In genomic region chr10:88281592-88282268, GRCh38 we compare ENCODE assay signal across 10 cellular contexts.
DNase-seq lines count a peak whose midpoint lies in the region; ATAC-seq and TF ChIP-seq lines count a peak whose summit lies in the region.
"Had no signal": no experiment of that assay in that cellular context is flagged by ENCODE, and none has a peak within 500 bp of the region (broad histone marks: within the 10 kb centered on the region; RNA-seq: fewer than 3 reads in every experiment).

No MANE protein-coding gene starts in this region.

- H3K27me3 Mint-ChIP-seq in activated naive CD8-positive, alpha-beta T cell treated with anti-CD3 and anti-CD28 coated beads, Interleukin-2, amount 50 U/mL, for 24 hours: no peaks in the 10 kb centered on the region

- TF ChIP-seq CTCF in mucosa of descending colon (IDR thresholded peaks at IDR 0.05) (no peak), GM20000 (IDR thresholded peaks at IDR 0.05; ENCODE audit: extremely low read depth, missing control alignments) (no peak), MM.1S (IDR thresholded peaks at IDR 0.05; ENCODE audit: low read length) (no peak)

- H3K4me1 Mint-ChIP-seq in activated naive CD8-positive, alpha-beta T cell treated with anti-CD3 and anti-CD28 coated beads, Interleukin-2, amount 50 U/mL, for 24 hours: peaks cover 42% of the 10 kb centered on the region

- no peak overlapping the region for H2AFZ ChIP-seq in MM.1S (ENCODE audit: low read length)

- peaks cover 29 to 51% (median 41%) of the 10 kb centered on the region in 10 experiments for H3K4me1 ChIP-seq in BLaER1 treated with 17β-estradiol and CSF1 and Interleukin-3, amounts not matched to agents 10 nM and 100 nM
- H3K4me1 ChIP-seq in mucosa of descending colon (ENCODE audit: low read depth) (peaks cover 5% of the 10 kb centered on the region), MM.1S (ENCODE audit: low read length) (peaks cover 18% of the 10 kb centered on the region)

- peak overlapping the region; percentile 1 to 75 (median 58); a peak in 17 of 22 replicates for H3K4me2 ChIP-seq in BLaER1 treated with 17β-estradiol and CSF1 and Interleukin-3, amounts not matched to agents 10 nM and 100 nM
- H3K4me2 ChIP-seq in MM.1S (ENCODE audit: low read depth, low read length): no peak overlapping the region

- no peaks in the 10 kb centered on the region for H3F3A ChIP-seq in MM.1S (ENCODE audit: insufficient read depth, low read length)

- intact Hi-C loops in mucosa of descending colon (cut with DNase I, micrococcal nuclease): no loop called here

- H3K9ac ChIP-seq in BLaER1 treated with 17β-estradiol and CSF1 and Interleukin-3, amounts not matched to agents 10 nM and 100 nM: no peak overlapping the region
- H3K9ac ChIP-seq in MM.1S (ENCODE audit: low read length): no peak overlapping the region

- H3K9me3 Mint-ChIP-seq in activated naive CD8-positive, alpha-beta T cell treated with anti-CD3 and anti-CD28 coated beads, Interleukin-2, amount 50 U/mL, for 24 hours: peaks cover 4% of the 10 kb centered on the region

- no peaks in the 10 kb centered on the region for H4K20me1 ChIP-seq in BLaER1 treated with 17β-estradiol and CSF1 and Interleukin-3, amounts not matched to agents 10 nM and 100 nM
- H4K20me1 ChIP-seq in MM.1S (ENCODE audit: insufficient read depth, low read length): no peaks in the 10 kb centered on the region

- no peaks in the 10 kb centered on the region for H3K9me2 ChIP-seq in MM.1S (replicated peaks; ENCODE audit: insufficient read depth, low read length)

- peak; percentile 64 for ATAC-seq in HG02798 (IDR thresholded peaks at IDR 0.05; ENCODE audit: poor library complexity, unreplicated experiment)
- peak; percentile 87 for ATAC-seq in activated naive CD8-positive, alpha-beta T cell treated with anti-CD3 and anti-CD28 coated beads, Interleukin-2, amount 50 U/mL, for 24 hours
- peak; percentile 43 for ATAC-seq in mucosa of descending colon
- ATAC-seq in HG03520 (IDR thresholded peaks at IDR 0.05; ENCODE audit: unreplicated experiment): no peak
- ATAC-seq in GM19324 (IDR thresholded peaks at IDR 0.05; ENCODE audit: low FRiP score, unreplicated experiment): no peak

- no peaks in the 10 kb centered on the region for H3K27me3 ChIP-seq in BLaER1 treated with 17β-estradiol and CSF1 and Interleukin-3, amounts not matched to agents 10 nM and 100 nM
- no peaks in the 10 kb centered on the region for H3K27me3 ChIP-seq in MM.1S (replicated peaks; ENCODE audit: insufficient read depth, low read length)

- no peak overlapping the region for H3K4me3 ChIP-seq in BLaER1 treated with 17β-estradiol and CSF1 and Interleukin-3, amounts not matched to agents 10 nM and 100 nM
- no peak overlapping the region for H3K4me3 ChIP-seq in mucosa of descending colon
- no peak overlapping the region for H3K4me3 ChIP-seq in MM.1S (ENCODE audit: low read length)

- H3K79me2 ChIP-seq in MM.1S (ENCODE audit: low read length): no peaks in the 10 kb centered on the region

- H3K27ac Mint-ChIP-seq in activated naive CD8-positive, alpha-beta T cell treated with anti-CD3 and anti-CD28 coated beads, Interleukin-2, amount 50 U/mL, for 24 hours: peak overlapping the region; percentile 2

- H3K36me3 ChIP-seq in BLaER1 treated with 17β-estradiol and CSF1 and Interleukin-3, amounts not matched to agents 10 nM and 100 nM: no peaks in the 10 kb centered on the region
- no peaks in the 10 kb centered on the region for H3K36me3 ChIP-seq in mucosa of descending colon (ENCODE audit: low read depth)
- no peaks in the 10 kb centered on the region for H3K36me3 ChIP-seq in MM.1S (replicated peaks; ENCODE audit: insufficient read depth, low read length)

- no peak overlapping the region for H3K27ac ChIP-seq in BLaER1 treated with 17β-estradiol and CSF1 and Interleukin-3, amounts not matched to agents 10 nM and 100 nM
- no peak overlapping the region for H3K27ac ChIP-seq in MM.1S (ENCODE audit: low read length)

- H3K4me3 Mint-ChIP-seq in activated naive CD8-positive, alpha-beta T cell treated with anti-CD3 and anti-CD28 coated beads, Interleukin-2, amount 50 U/mL, for 24 hours: no peak overlapping the region

- H3K9me3 ChIP-seq in BLaER1 treated with 17β-estradiol and CSF1 and Interleukin-3, amounts not matched to agents 10 nM and 100 nM (replicated peaks in 1 of 11): no peaks in the 10 kb centered on the region
- H3K9me3 ChIP-seq in mucosa of descending colon (no peaks in the 10 kb centered on the region), MM.1S (replicated peaks; ENCODE audit: insufficient read depth, low read length) (no peaks in the 10 kb centered on the region)

- no peaks in the 10 kb centered on the region for H3K36me3 Mint-ChIP-seq in activated naive CD8-positive, alpha-beta T cell treated with anti-CD3 and anti-CD28 coated beads, Interleukin-2, amount 50 U/mL, for 24 hours (ENCODE audit: low read depth)

- no peak for DNase-seq in activated naive CD8-positive, alpha-beta T cell treated with anti-CD3 and anti-CD28 coated beads, Interleukin-2, amount 50 U/mL, for 24 hours
- DNase-seq in mucosa of descending colon (no peak), GM20000 (ENCODE audit: low spot score) (no peak), MM.1S (no peak)
- DNase-seq: NCI-H1105 treated with DMSO at 0.1 percent for 48 hours, T-helper 2 cell had no signal

Comparison
In these comparisons a context has a peak if more than half of its experiments do, and no peak if none do; other contexts are left out.
1. ATAC-seq: peak in HG02798 (single experiment), activated naive CD8-positive, alpha-beta T cell treated with anti-CD3 and anti-CD28 coated beads, Interleukin-2, amount 50 U/mL, for 24 hours (single experiment) and mucosa of descending colon (single experiment); none in HG03520 (single experiment) and GM19324 (single experiment).